In genomic region chr18:79246309-79247108, GRCh38 we compare ENCODE assay signal across 1 cellular context.
A peak's percentile ranks its signal among the peaks of the same experiment; 100 is the strongest.
TF ChIP-seq lines count a peak whose summit lies in the region.

No MANE protein-coding gene starts in this region.

TF ChIP-seq in K562, 482 proteins besides CTCF, POLR2A, EP300 and RAD21 (continued from another document):
- TF ChIP-seq NR2F6 (CRISPR knock-in tag; IDR thresholded peaks at IDR 0.05): no peak
- TF ChIP-seq SMAD1 (IDR thresholded peaks at IDR 0.05; ENCODE audit: low read depth, low read length, partially characterized antibody): no peak
- TF ChIP-seq PTBP1 (IDR thresholded peaks at IDR 0.05; ENCODE audit: low read depth, low read length): no peak
- no peak for TF ChIP-seq ZNF586 (CRISPR knock-in tag; conservative IDR thresholded peaks at IDR 0.05)
- no peak for TF ChIP-seq ZNF197 (CRISPR knock-in tag; IDR thresholded peaks at IDR 0.05; ENCODE audit: low read depth)
- TF ChIP-seq XRCC5 (IDR thresholded peaks at IDR 0.05; ENCODE audit: low read depth, low read length): 0 out of 2 replicates have a peak, but pooled peaks have one; percentile 31
- no peak for TF ChIP-seq IRF1 (CRISPR knock-in tag; IDR thresholded peaks at IDR 0.05; ENCODE audit: borderline replicate concordance)
- TF ChIP-seq ZBTB5 (IDR thresholded peaks at IDR 0.05): no peak
- TF ChIP-seq HNRNPLL (IDR thresholded peaks at IDR 0.05; ENCODE audit: low read depth, low read length, poor library complexity, severe bottlenecking): no peak
- no peak for TF ChIP-seq MLLT1 (IDR thresholded peaks at IDR 0.05)
